In genomic region chr12:110314308-110314707, GRCh38 we compare ENCODE assay signal across 10 cellular contexts. TPM values are rescaled to one million over a fixed set of nuclear protein-coding genes. Genes with fewer than 3 reads are reported as not detected.
A peak's percentile ranks its signal among the peaks of the same experiment; 100 is the strongest.
DNase-seq lines count a peak whose midpoint lies in the region; ATAC-seq and TF ChIP-seq lines count a peak whose summit lies in the region.
"Had no signal": no experiment of that assay in that cellular context is flagged by ENCODE, and none has a peak within 500 bp of the region (broad histone marks: within the 10 kb centered on the region; RNA-seq: fewer than 3 reads in every experiment).

No MANE protein-coding gene starts in this region.

- H3K4me2 ChIP-seq in smooth muscle cell = peak overlapping the region; percentile 4
- no peak overlapping the region for H3K4me2 ChIP-seq in Karpas-422 (ENCODE audit: low read depth, low read length, poor library complexity, severe bottlenecking)

- ATAC-seq in activated CD4-positive, CD25-positive, alpha-beta regulatory T cell treated with anti-CD3 and anti-CD28 coated beads, Interleukin-2, amount 50 U/mL, for 24 hours = peak; percentile 77 to 79

- DNase-seq in activated CD4-positive, CD25-positive, alpha-beta regulatory T cell treated with anti-CD3 and anti-CD28 coated beads, Interleukin-2, amount 50 U/mL, for 72 hours = no peak
- DNase-seq in MV-4-11 (lab: John Stamatoyannopoulos, UW) (peak; percentile 73), choroid plexus epithelial cell (ENCODE audit: low read depth) (peak; percentile 86), smooth muscle cell (lab: John Stamatoyannopoulos, UW; ENCODE audit: unreplicated experiment) (no peak), Karpas-422 (no peak), NCI-H1105 (lab: John Stamatoyannopoulos, UW) (no peak)
- DNase-seq in stimulated activated naive CD4-positive, alpha-beta T cell treated with Interleukin-2 at 50 U/mL for 16 hours (lab: John Stamatoyannopoulos, UW) = no peak
- DNase-seq: naive B cell, NCI-H526 had no signal

- no peak overlapping the region for H3K9ac ChIP-seq in smooth muscle cell (ENCODE audit: low read depth)
- H3K9ac ChIP-seq in Karpas-422 (ENCODE audit: low read length) = no peak overlapping the region

- TF ChIP-seq CTCF in choroid plexus epithelial cell (conservative IDR thresholded peaks at IDR 0.05; ENCODE audit: low read depth, low read length) (no peak), smooth muscle cell (IDR thresholded peaks at IDR 0.05; ENCODE audit: borderline replicate concordance, insufficient read depth, poor library complexity, severe bottlenecking) (no peak)

- no peak overlapping the region for H3K4me3 ChIP-seq in choroid plexus epithelial cell (ENCODE audit: low read depth, low read length)
- no peak overlapping the region for H3K4me3 ChIP-seq in smooth muscle cell
- no peak overlapping the region for H3K4me3 ChIP-seq in Karpas-422 (ENCODE audit: low read length)

- H3K9me3 ChIP-seq in smooth muscle cell (replicated peaks; ENCODE audit: low read depth) (no peaks in the 10 kb centered on the region), Karpas-422 (ENCODE audit: low read length) (no peaks in the 10 kb centered on the region)

- H3K36me3 ChIP-seq in smooth muscle cell (ENCODE audit: low read depth) (peaks cover 3% of the 10 kb centered on the region), Karpas-422 (ENCODE audit: insufficient read depth, low read length) (peaks cover 34% of the 10 kb centered on the region; the same call in 1 of the 2 replicates)

- H3K4me1 ChIP-seq in smooth muscle cell (ENCODE audit: low read depth) (peaks cover 8% of the 10 kb centered on the region), Karpas-422 (ENCODE audit: low read length) (no peaks in the 10 kb centered on the region)

- H4K20me1 ChIP-seq in smooth muscle cell (ENCODE audit: low read depth) (peaks cover 84% of the 10 kb centered on the region), Karpas-422 (ENCODE audit: insufficient read depth, low read depth, low read length) (peaks cover 26% of the 10 kb centered on the region)

- WGBS in smooth muscle cell (ENCODE audit: low lambda C conversion rate) = 30% methylated on average over 2 of the region's 2 CpGs

- peak overlapping the region; percentile 65 for H3K27ac ChIP-seq in smooth muscle cell (ENCODE audit: low read depth)
- H3K27ac ChIP-seq in Karpas-422 (ENCODE audit: low read length) = no peak overlapping the region

- H2AFZ ChIP-seq in smooth muscle cell (ENCODE audit: low read depth) (no peak overlapping the region), Karpas-422 (ENCODE audit: low read length) (no peak overlapping the region)

- H3K79me2 ChIP-seq in smooth muscle cell (ENCODE audit: low read depth) (peaks cover 93% of the 10 kb centered on the region), Karpas-422 (ENCODE audit: low read length) (peaks cover 96% of the 10 kb centered on the region)

- no peaks in the 10 kb centered on the region for H3K27me3 ChIP-seq in smooth muscle cell (ENCODE audit: low read depth)
- no peaks in the 10 kb centered on the region for H3K27me3 ChIP-seq in Karpas-422 (ENCODE audit: low read length)

- no peaks in the 10 kb centered on the region for H3K9me2 ChIP-seq in Karpas-422 (replicated peaks; ENCODE audit: insufficient read depth, low read length)

- H3F3A ChIP-seq in smooth muscle cell (ENCODE audit: low read depth) = peaks cover 17% of the 10 kb centered on the region

RNA-seq across cellular contexts. Expression of gene ATP2A2, which starts 33.3 kb away (rescaled TPM):
- 103 and 104 TPM in 2 replicates for total RNA-seq in smooth muscle cell
- polyA plus RNA-seq in smooth muscle cell = 47.6 and 53.7 TPM in 2 replicates
- 70.0 and 88.5 TPM in 2 replicates for total RNA-seq in Karpas-422 (2014; rRNA removed; shearing (Covaris generic); ENCODE audit: low replicate concordance)

Comparison
In these comparisons a context has a peak if more than half of its experiments do, and no peak if none do; other contexts are left out.
1. DNase-seq: peak in MV-4-11 (single experiment) and choroid plexus epithelial cell (single experiment); none in activated CD4-positive, CD25-positive, alpha-beta regulatory T cell treated with anti-CD3 and anti-CD28 coated beads, Interleukin-2, amount 50 U/mL, for 72 hours (single experiment), smooth muscle cell (single experiment), Karpas-422 (single experiment), NCI-H1105 (single experiment) and stimulated activated naive CD4-positive, alpha-beta T cell treated with Interleukin-2 at 50 U/mL for 16 hours (single experiment).